In the genomic region with DNA sequence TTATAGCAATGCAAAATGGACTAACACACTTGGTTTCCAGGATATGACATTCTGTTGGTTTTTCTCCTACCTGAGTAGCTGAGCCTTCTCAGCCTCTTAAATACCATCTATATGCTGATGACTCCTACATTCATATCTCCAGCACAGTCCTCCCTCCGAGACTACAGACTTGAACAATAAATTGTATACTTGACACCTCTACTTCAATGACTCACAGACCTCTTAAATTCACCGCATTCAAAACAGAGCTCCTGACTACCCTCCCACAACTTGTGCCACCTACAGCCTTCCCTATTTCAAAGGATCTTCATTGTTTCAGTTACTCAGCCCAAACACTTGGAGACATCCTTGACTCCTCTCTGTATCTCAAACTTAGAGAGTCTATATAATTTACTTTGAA, we compare ENCODE assay signal across 25 cellular contexts.
"Had no signal": no experiment of that assay in that cellular context is flagged by ENCODE, and none has a peak within 500 bp of the region (broad histone marks: within the 10 kb centered on the region; RNA-seq: fewer than 3 reads in every experiment).

No MANE protein-coding gene starts in this region.

- DNase-seq: activated B cell treated with CpG ODN at 0.5 μM for 24 hours; activated CD4-positive, alpha-beta T cell treated with anti-CD3 and anti-CD28 coated beads for 4 hours; activated CD8-positive, alpha-beta memory T cell treated with anti-CD3 and anti-CD28 coated beads, Interleukin-2, amount 50 U/mL, for 48 hours; activated CD8-positive, alpha-beta T cell treated with anti-CD3 and anti-CD28 coated beads, Interleukin-2, amount 10 ng/mL, durations not matched to agents 7 days and 5 days; activated naive CD4-positive, alpha-beta T cell treated with anti-CD3 and anti-CD28 coated beads, Interleukin-2, amount 50 U/mL, for 16 hours; activated naive CD8-positive, alpha-beta T cell treated with anti-CD3 and anti-CD28 coated beads, Interleukin-2, amount 10 ng/mL, durations not matched to agents 7 days and 5 days; activated T-cell treated with anti-CD3 and anti-CD28 coated beads, Interleukin-2, amount 50 U/mL, for 24 hours; adrenal gland; aorta; colonic mucosa; NCI-H1048; NCI-H146; NCI-H187 treated with DMSO at 0.1 percent for 48 hours; NCI-H2081 treated with DMSO at 0.1 percent for 48 hours; NCI-H2171 treated with DMSO at 0.1 percent for 48 hours; NCI-H226; NCI-H526; NCI-H774; RPMI8226; T-cell; T-helper 2 cell; T1000 had no signal

- H3K9me3 Mint-ChIP-seq: activated B cell treated with CpG ODN at 0.5 μM for 24 hours had no signal

- ATAC-seq: activated CD8-positive, alpha-beta T cell treated with anti-CD3 and anti-CD28 coated beads, Interleukin-2, amount 10 ng/mL, durations not matched to agents 7 days and 5 days; Right ventricle myocardium inferior; T-cell had no signal

- H3K4me3 Mint-ChIP-seq: activated B cell treated with CpG ODN at 0.5 μM for 24 hours; activated CD8-positive, alpha-beta T cell treated with anti-CD3 and anti-CD28 coated beads, Interleukin-2, amount 10 ng/mL, durations not matched to agents 7 days and 5 days; activated naive CD8-positive, alpha-beta T cell treated with anti-CD3 and anti-CD28 coated beads, Interleukin-2, amount 10 ng/mL, durations not matched to agents 7 days and 5 days; activated T-cell treated with anti-CD3 and anti-CD28 coated beads, Interleukin-2, amount 50 U/mL, for 24 hours; T-cell had no signal

- H3K4me1 Mint-ChIP-seq: activated B cell treated with CpG ODN at 0.5 μM for 24 hours; activated naive CD8-positive, alpha-beta T cell treated with anti-CD3 and anti-CD28 coated beads, Interleukin-2, amount 10 ng/mL, durations not matched to agents 7 days and 5 days; T-cell had no signal

- H3K27me3 Mint-ChIP-seq: activated T-cell treated with anti-CD3 and anti-CD28 coated beads, Interleukin-2, amount 50 U/mL, for 24 hours; T-cell had no signal

- H3K4me1 ChIP-seq: adrenal gland, breast epithelium, colonic mucosa had no signal

- H3K36me3 Mint-ChIP-seq: activated naive CD8-positive, alpha-beta T cell treated with anti-CD3 and anti-CD28 coated beads, Interleukin-2, amount 10 ng/mL, durations not matched to agents 7 days and 5 days; T-cell had no signal

- H3K27me3 ChIP-seq: adrenal gland, breast epithelium, colonic mucosa had no signal

- H3K27ac ChIP-seq: adrenal gland, breast epithelium, colonic mucosa, SK-N-MC had no signal
